Comparison of ENCODE assay signal across 12 cellular contexts in genomic region chr9:14097215-14097614, GRCh38.
DNase-seq lines count a peak whose midpoint lies in the region; ATAC-seq, FAIRE-seq and TF ChIP-seq lines count a peak whose summit lies in the region.
"Had no signal": no experiment of that assay in that cellular context is flagged by ENCODE, and none has a peak within 500 bp of the region (broad histone marks: within the 10 kb centered on the region; RNA-seq: fewer than 3 reads in every experiment).

No MANE protein-coding gene starts in this region.

- WGBS in gastroesophageal sphincter (ENCODE audit: low coverage in 1 of 2), 2 donors, result 10 to 11% methylated on average over 4 of the region's 4 CpGs
- 2 to 3% methylated on average over 4 of the region's 4 CpGs for WGBS in pancreas, 2 donors
- WGBS in small intestine, 3 donors, result 15 to 56% (median 41%) methylated on average over 4 of the region's 4 CpGs

- FAIRE-seq in pancreas (lab: Jason Lieb, UNC) (no peak), small intestine (lab: Jason Lieb, UNC) (no peak)

- ATAC-seq in SK-N-SH treated with all-trans-retinoic acid at 6 μM for 48 hours (peak; percentile 65), gastroesophageal sphincter (peak; percentile 76), pancreas (peak; percentile 73 to 89 (median 84))

- no peak for TF ChIP-seq POLR2A in gastroesophageal sphincter (IDR thresholded peaks at IDR 0.05)

- H3K9me3 ChIP-seq in BE2C, result no peaks in the 10 kb centered on the region
- H3K9me3 ChIP-seq in gastroesophageal sphincter, result no peaks in the 10 kb centered on the region
- H3K9me3 ChIP-seq in pancreas, result no peaks in the 10 kb centered on the region
- H3K9me3 ChIP-seq in small intestine (ENCODE audit: control insufficient read depth, low read depth), result no peaks in the 10 kb centered on the region
- H3K9me3 ChIP-seq: BLaER1 had no signal

- H3K27ac ChIP-seq in gastroesophageal sphincter (peak overlapping the region; percentile 35 to 75 (median 72)), pancreas (peak overlapping the region; percentile 65 to 90 (median 79)), small intestine (ENCODE audit: low read depth in 1 of 2, low read length in 1 of 2) (no peak overlapping the region)
- H3K27ac ChIP-seq: BLaER1 had no signal

- H3K27me3 ChIP-seq in BE2C (no peaks in the 10 kb centered on the region), gastroesophageal sphincter (no peaks in the 10 kb centered on the region), pancreas (no peaks in the 10 kb centered on the region), small intestine (ENCODE audit: control insufficient read depth in 2 of 2, insufficient read depth in 2 of 2, low read length in 2 of 2) (no peaks in the 10 kb centered on the region)
- H3K27me3 ChIP-seq: BLaER1 had no signal

- peaks cover 32% of the 10 kb centered on the region for H3K4me1 ChIP-seq in BE2C
- peaks cover 3 to 52% (median 14%) of the 10 kb centered on the region in 3 donors for H3K4me1 ChIP-seq in gastroesophageal sphincter
- H3K4me1 ChIP-seq in pancreas, result peaks cover 3 to 49% (median 33%) of the 10 kb centered on the region in 3 donors
- H3K4me1 ChIP-seq in small intestine (ENCODE audit: control insufficient read depth in 2 of 2, insufficient read depth in 1 of 2, low read depth in 1 of 2, low read length in 1 of 2), result peaks cover 0 to 7% of the 10 kb centered on the region in 2 donors
- H3K4me1 ChIP-seq: BLaER1 had no signal

- DNase-seq in BE2C, result peak; percentile 30
- peak in 3 of 6 donors; percentile 25 to 51 (median 37) for DNase-seq in pancreas
- no peak for DNase-seq in stimulated activated naive CD4-positive, alpha-beta T cell treated with Interleukin-2 at 50 U/mL for 16 hours (lab: John Stamatoyannopoulos, UW)
- DNase-seq in small intestine, result no peak
- DNase-seq in midbrain (lab: John Stamatoyannopoulos, UW), result no peak
- no peak for DNase-seq in germinal center (ENCODE audit: low spot score)
- DNase-seq: activated naive CD8-positive, alpha-beta T cell treated with anti-CD3 and anti-CD28 coated beads, Interleukin-2, amount 10 ng/mL, durations not matched to agents 7 days and 5 days; NCI-H2081 treated with DMSO at 0.1 percent for 48 hours; T1000 had no signal

- H3K4me3 ChIP-seq in BE2C (ENCODE audit: low read depth, low read length) (peak overlapping the region; percentile 52), gastroesophageal sphincter (peak overlapping the region in 1 of 2 donors; percentile 25), pancreas (peak overlapping the region in 2 of 4 donors; percentile 19 to 35), small intestine (ENCODE audit: low read depth in 1 of 2, low read length in 2 of 2) (no peak overlapping the region)
- H3K4me3 ChIP-seq: BLaER1 had no signal

- TF ChIP-seq EP300 in gastroesophageal sphincter (IDR thresholded peaks at IDR 0.05), result no peak

- TF ChIP-seq CTCF in BE2C (IDR thresholded peaks at IDR 0.05; ENCODE audit: low read depth, low read length), result no peak
- no peak for TF ChIP-seq CTCF in gastroesophageal sphincter (IDR thresholded peaks at IDR 0.05)
- TF ChIP-seq CTCF in pancreas (IDR thresholded peaks at IDR 0.05), result no peak

- no peaks in the 10 kb centered on the region for H3K36me3 ChIP-seq in BE2C
- no peaks in the 10 kb centered on the region for H3K36me3 ChIP-seq in gastroesophageal sphincter
- H3K36me3 ChIP-seq in pancreas, result no peaks in the 10 kb centered on the region
- H3K36me3 ChIP-seq in small intestine (ENCODE audit: control insufficient read depth in 2 of 2, insufficient read depth in 2 of 2, low read length in 2 of 2), result peaks cover 0 to 4% of the 10 kb centered on the region in 2 donors
- H3K36me3 ChIP-seq: BLaER1 had no signal

- intact Hi-C loops in pancreas (cut with DNase I), result no loop called here

TF ChIP-seq in SK-N-SH treated with all-trans-retinoic acid at 6 μM for 48 hours, 23 proteins besides CTCF, POLR2A, EP300 and RAD21:
- TF ChIP-seq PATZ1 (CRISPR knock-in tag; IDR thresholded peaks at IDR 0.05; ENCODE audit: borderline replicate concordance), result no peak
- no peak for TF ChIP-seq ZC3H10 (CRISPR knock-in tag; IDR thresholded peaks at IDR 0.05)
- TF ChIP-seq TSHZ2 (CRISPR knock-in tag; IDR thresholded peaks at IDR 0.05), result no peak
- no peak for TF ChIP-seq TOX (CRISPR knock-in tag; IDR thresholded peaks at IDR 0.05; ENCODE audit: borderline replicate concordance)

Comparison
In these comparisons a context has a peak if more than half of its experiments do, and no peak if none do; other contexts are left out.
1. H3K27ac ChIP-seq: peak in gastroesophageal sphincter (4 of 4) and pancreas (4 of 4); none in small intestine (0 of 2).
2. Peak in every context shown above with its lines, with median percentiles within 50 percentile points of each other: ATAC-seq.